In the genomic region with DNA sequence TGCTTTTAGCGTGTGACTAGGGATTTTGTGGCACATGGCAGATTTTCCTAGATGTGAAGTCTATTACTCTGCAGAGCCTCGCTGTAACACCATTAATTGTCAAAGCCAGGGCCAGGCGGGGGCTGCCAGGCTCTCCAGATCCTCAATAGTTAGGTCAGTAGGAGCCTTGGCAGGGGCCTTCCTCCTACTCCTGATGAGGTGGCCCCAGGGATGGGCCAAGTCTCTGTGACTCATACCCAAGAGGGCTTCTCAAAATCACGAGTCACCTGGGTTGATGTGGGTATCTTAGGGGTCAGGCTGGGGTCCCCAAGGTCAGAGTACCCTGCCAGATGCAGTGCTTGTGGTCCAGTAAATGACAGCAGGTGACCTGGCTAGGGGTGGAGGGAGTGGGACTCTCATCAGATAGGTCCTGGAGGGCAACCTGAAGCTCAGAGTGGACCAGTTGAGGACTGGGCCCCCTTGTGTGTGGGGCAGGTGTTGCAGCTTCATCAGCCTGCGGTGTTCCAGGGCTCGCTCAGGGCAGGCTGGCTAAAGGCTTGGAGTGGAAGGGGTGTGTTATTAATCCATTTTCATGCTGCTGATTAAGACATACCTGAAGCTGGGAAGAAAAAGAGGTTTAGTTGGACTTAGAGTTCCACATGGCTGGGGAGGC, we compare ENCODE assay signal across 13 cellular contexts.
DNase-seq lines count a peak whose midpoint lies in the region; ATAC-seq and TF ChIP-seq lines count a peak whose summit lies in the region.
"Had no signal": no experiment of that assay in that cellular context is flagged by ENCODE, and none has a peak within 500 bp of the region (broad histone marks: within the 10 kb centered on the region; RNA-seq: fewer than 3 reads in every experiment).

No MANE protein-coding gene starts in this region.

- H3K9me3 Mint-ChIP-seq in GM23338 (no peaks in the 10 kb centered on the region), WTC11 (no peaks in the 10 kb centered on the region)
- H3K9me3 Mint-ChIP-seq in naive thymus-derived CD4-positive, alpha-beta T cell = peaks cover 0 to 2% (median 0%) of the 10 kb centered on the region in 11 donors
- H3K9me3 Mint-ChIP-seq: CD4-positive, CD25-positive, alpha-beta regulatory T cell; dendritic cell treated with granulocyte-macrophage colony-stimulating factor and Interleukin-4, amounts not matched to agents 40 ng/mL and 50 ng/mL, for 4 days had no signal

- H3K36me3 ChIP-seq in GM23338 (ENCODE audit: insufficient read depth) = no peaks in the 10 kb centered on the region; the same call in 1 of the 2 replicates
- no peaks in the 10 kb centered on the region for H3K36me3 ChIP-seq in naive thymus-derived CD4-positive, alpha-beta T cell (ENCODE audit: control insufficient read depth in 2 of 3, insufficient read depth in 3 of 3, low read length in 3 of 3)
- H3K36me3 ChIP-seq: transverse colon had no signal

- peaks cover 4% of the 10 kb centered on the region; the same call in 1 of the 2 replicates for H3K9me2 ChIP-seq in GM23338 (ENCODE audit: insufficient read depth)

- no peak overlapping the region for H3K27ac Mint-ChIP-seq in GM23338
- H3K27ac Mint-ChIP-seq in WTC11 = peak overlapping the region; percentile 44; the same call in 1 of the 2 replicates
- no peak overlapping the region for H3K27ac Mint-ChIP-seq in naive thymus-derived CD4-positive, alpha-beta T cell
- H3K27ac Mint-ChIP-seq: CD4-positive, CD25-positive, alpha-beta regulatory T cell; dendritic cell treated with granulocyte-macrophage colony-stimulating factor and Interleukin-4, amounts not matched to agents 40 ng/mL and 50 ng/mL, for 4 days had no signal

- 0 out of 2 replicates have a peak, but pooled peaks cover 3% of the 10 kb centered on the region for H3F3A ChIP-seq in GM23338 (replicated peaks; ENCODE audit: low read depth)

- H3K4me3 Mint-ChIP-seq in GM23338 (no peak overlapping the region), WTC11 (no peak overlapping the region)
- H3K4me3 Mint-ChIP-seq in naive thymus-derived CD4-positive, alpha-beta T cell = no peak overlapping the region
- H3K4me3 Mint-ChIP-seq: CD4-positive, CD25-positive, alpha-beta regulatory T cell; dendritic cell treated with granulocyte-macrophage colony-stimulating factor and Interleukin-4, amounts not matched to agents 40 ng/mL and 50 ng/mL, for 4 days had no signal

- POLR2A ChIA-PET in AG04450 (lab: Yijun Ruan, JAX) = no interaction called here
- POLR2A ChIA-PET in WTC11 (lab: Charles Lee) = interaction anchor here (0.6 kb wide), 1 partner anchor 326 kb away, joined by 3 read pairs; no protein-coding TSS in a partner anchor
- POLR2A ChIA-PET in naive thymus-derived CD4-positive, alpha-beta T cell (lab: Charles Lee) = no interaction called here

- peaks cover 7% of the 10 kb centered on the region for H3K27me3 Mint-ChIP-seq in GM23338 (ENCODE audit: insufficient read depth, low read depth, poor library complexity)
- no peaks in the 10 kb centered on the region for H3K27me3 Mint-ChIP-seq in WTC11 (ENCODE audit: low read depth)
- peaks cover 0 to 4% (median 0%) of the 10 kb centered on the region in 5 donors for H3K27me3 Mint-ChIP-seq in naive thymus-derived CD4-positive, alpha-beta T cell
- H3K27me3 Mint-ChIP-seq: dendritic cell treated with granulocyte-macrophage colony-stimulating factor and Interleukin-4, amounts not matched to agents 40 ng/mL and 50 ng/mL, for 4 days had no signal

- peaks cover 52% of the 10 kb centered on the region for H3K4me1 Mint-ChIP-seq in GM23338
- H3K4me1 Mint-ChIP-seq in WTC11 = peaks cover 49% of the 10 kb centered on the region
- peaks cover 0 to 2% (median 0%) of the 10 kb centered on the region in 7 donors for H3K4me1 Mint-ChIP-seq in naive thymus-derived CD4-positive, alpha-beta T cell
- H3K4me1 Mint-ChIP-seq: CD4-positive, CD25-positive, alpha-beta regulatory T cell had no signal

- 0 out of 2 replicates have a peak, but pooled peaks cover 3% of the 10 kb centered on the region for H4K20me1 ChIP-seq in GM23338 (replicated peaks; ENCODE audit: insufficient read depth)

- H3K9me3 ChIP-seq in AG04450 (ENCODE audit: control insufficient read depth, insufficient read depth, low read length) = no peaks in the 10 kb centered on the region
- H3K9me3 ChIP-seq in naive thymus-derived CD4-positive, alpha-beta T cell (ENCODE audit: control insufficient read depth in 2 of 3, low read length in 3 of 3) = no peaks in the 10 kb centered on the region
- H3K9me3 ChIP-seq: transverse colon had no signal

- H3K27ac ChIP-seq in AG04450 (ENCODE audit: low read depth, low read length) (no peak overlapping the region), GM23338 (ENCODE audit: low read depth) (no peak overlapping the region)
- no peak overlapping the region for H3K27ac ChIP-seq in naive thymus-derived CD4-positive, alpha-beta T cell (ENCODE audit: low read depth, low read length)
- H3K27ac ChIP-seq: transverse colon had no signal

- H3K79me2 ChIP-seq in GM23338 (replicated peaks; ENCODE audit: insufficient read depth) = peaks cover 8% of the 10 kb centered on the region

- peak; percentile 13; the same call in 1 of the 2 replicates for TF ChIP-seq CTCF in AG04450 (IDR thresholded peaks at IDR 0.05; ENCODE audit: low read depth, low read length)
- TF ChIP-seq CTCF in GM23338 (conservative IDR thresholded peaks at IDR 0.05; ENCODE audit: low read depth in 2 of 2) = peak; percentile 62 to 74
- TF ChIP-seq CTCF in WTC11 (IDR thresholded peaks at IDR 0.05) = peak; percentile 48

- H2AFZ ChIP-seq in GM23338 = no peak overlapping the region

- intact Hi-C loops in naive thymus-derived CD4-positive, alpha-beta T cell (cut with micrococcal nuclease) = no loop called here

- ATAC-seq in GM23338 (peak; percentile 73), WTC11 (peak; percentile 83), GM18511 (IDR thresholded peaks at IDR 0.05; ENCODE audit: unreplicated experiment) (no peak), HG02884 (IDR thresholded peaks at IDR 0.05; ENCODE audit: unreplicated experiment) (no peak)
- no peak for ATAC-seq in naive thymus-derived CD4-positive, alpha-beta T cell

- no peak overlapping the region for H3K4me2 ChIP-seq in GM23338

- no peaks in the 10 kb centered on the region for H3K27me3 ChIP-seq in AG04450 (ENCODE audit: control insufficient read depth, insufficient read depth, low read length)
- H3K27me3 ChIP-seq in GM23338 (ENCODE audit: insufficient read depth) = no peaks in the 10 kb centered on the region
- H3K27me3 ChIP-seq in naive thymus-derived CD4-positive, alpha-beta T cell (ENCODE audit: control insufficient read depth in 2 of 2, insufficient read depth in 2 of 2, low read length in 2 of 2) = no peaks in the 10 kb centered on the region
- H3K27me3 ChIP-seq: transverse colon had no signal

- H3K36me3 Mint-ChIP-seq in GM23338 (ENCODE audit: low read depth) = no peaks in the 10 kb centered on the region; the same call in 2 of the 3 replicates
- peaks cover 3% of the 10 kb centered on the region; the same call in 1 of the 2 replicates for H3K36me3 Mint-ChIP-seq in WTC11
- H3K36me3 Mint-ChIP-seq in naive thymus-derived CD4-positive, alpha-beta T cell = no peaks in the 10 kb centered on the region
- H3K36me3 Mint-ChIP-seq: CD4-positive, CD25-positive, alpha-beta regulatory T cell had no signal

- H3K4me3 ChIP-seq in AG04450 (ENCODE audit: low read depth, low read length) (no peak overlapping the region), GM23338 (no peak overlapping the region)
- no peak overlapping the region for H3K4me3 ChIP-seq in naive thymus-derived CD4-positive, alpha-beta T cell (ENCODE audit: low read length)
- H3K4me3 ChIP-seq: transverse colon had no signal

- CTCF ChIA-PET in AG04450 (lab: Charles Lee) (interaction anchor here (0.6 kb wide), 1 partner anchor 783 kb away, joined by 3 read pairs; no protein-coding TSS in a partner anchor), WTC11 (lab: Charles Lee) (interaction anchor here (0.5 to 5.5 kb wide), 25 partner anchors 8 to 380 kb away, joined by 3 to 81 read pairs (median 4); no protein-coding TSS in a partner anchor)
- CTCF ChIA-PET in naive thymus-derived CD4-positive, alpha-beta T cell (lab: Charles Lee) = no interaction called here

- peaks cover 17% of the 10 kb centered on the region for H3K4me1 ChIP-seq in GM23338 (ENCODE audit: insufficient read depth)
- no peaks in the 10 kb centered on the region for H3K4me1 ChIP-seq in naive thymus-derived CD4-positive, alpha-beta T cell (ENCODE audit: control insufficient read depth in 2 of 2, insufficient read depth in 2 of 2, low read length in 2 of 2)

- DNase-seq in AG04450 (ENCODE audit: low read depth, low spot score) (no peak), GM23338 (ENCODE audit: low spot score) (peak; percentile 71), WTC11 (ENCODE audit: low spot score) (peak; percentile 64), kidney glomerular epithelial cell (lab: John Stamatoyannopoulos, UW) (peak; percentile 12), NCI-H2227 (lab: John Stamatoyannopoulos, UW; ENCODE audit: unreplicated experiment) (no peak)
- no peak for DNase-seq in naive thymus-derived CD4-positive, alpha-beta T cell
- DNase-seq: CD4-positive, CD25-positive, alpha-beta regulatory T cell; NCI-H524 treated with DMSO at 0.1 percent for 48 hours; nucleus accumbens; transverse colon had no signal

TF ChIP-seq in GM23338, 12 proteins besides CTCF, POLR2A, EP300 and RAD21 (continues in another document):
- TF ChIP-seq, protein P1, sequence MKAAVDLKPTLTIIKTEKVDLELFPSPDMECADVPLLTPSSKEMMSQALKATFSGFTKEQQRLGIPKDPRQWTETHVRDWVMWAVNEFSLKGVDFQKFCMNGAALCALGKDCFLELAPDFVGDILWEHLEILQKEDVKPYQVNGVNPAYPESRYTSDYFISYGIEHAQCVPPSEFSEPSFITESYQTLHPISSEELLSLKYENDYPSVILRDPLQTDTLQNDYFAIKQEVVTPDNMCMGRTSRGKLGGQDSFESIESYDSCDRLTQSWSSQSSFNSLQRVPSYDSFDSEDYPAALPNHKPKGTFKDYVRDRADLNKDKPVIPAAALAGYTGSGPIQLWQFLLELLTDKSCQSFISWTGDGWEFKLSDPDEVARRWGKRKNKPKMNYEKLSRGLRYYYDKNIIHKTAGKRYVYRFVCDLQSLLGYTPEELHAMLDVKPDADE (IDR thresholded peaks at IDR 0.05) = no peak
- no peak for TF ChIP-seq ZNF114 (CRISPR knock-in tag; IDR thresholded peaks at IDR 0.05)
- TF ChIP-seq EZH2 (IDR thresholded peaks at IDR 0.05; ENCODE audit: low read depth, unreplicated experiment) = no peak

TF ChIP-seq in WTC11, 78 proteins besides CTCF, POLR2A, EP300 and RAD21:
- TF ChIP-seq FOXK1 (CRISPR knock-in tag; IDR thresholded peaks at IDR 0.05) (no peak), NR2C2 (CRISPR knock-in tag; IDR thresholded peaks at IDR 0.05) (no peak), FOXJ3 (CRISPR knock-in tag; IDR thresholded peaks at IDR 0.05; ENCODE audit: borderline replicate concordance) (no peak), ZNF671 (CRISPR knock-in tag; IDR thresholded peaks at IDR 0.05) (no peak), ZNF232 (CRISPR knock-in tag; IDR thresholded peaks at IDR 0.05) (no peak), JAZF1 (CRISPR knock-in tag; IDR thresholded peaks at IDR 0.05) (no peak), FOXP1 (CRISPR knock-in tag; IDR thresholded peaks at IDR 0.05; ENCODE audit: borderline replicate concordance) (no peak)

Comparison
In these comparisons a context has a peak if more than half of its experiments do, and no peak if none do; other contexts are left out.
1. DNase-seq: peak in GM23338 (single experiment), WTC11 (single experiment) and kidney glomerular epithelial cell (single experiment); none in AG04450 (single experiment), NCI-H2227 (single experiment) and naive thymus-derived CD4-positive, alpha-beta T cell (0 of 9).
2. CTCF ChIP-seq: peak in every context shown above with its lines; median percentile 68 in GM23338; 48 in WTC11; 13 in AG04450.
3. ATAC-seq: peak in GM23338 (single experiment) and WTC11 (single experiment); none in GM18511 (single experiment), naive thymus-derived CD4-positive, alpha-beta T cell (single experiment) and HG02884 (single experiment).